ENCODE assay signal across 8 cellular contexts in the genomic region with DNA sequence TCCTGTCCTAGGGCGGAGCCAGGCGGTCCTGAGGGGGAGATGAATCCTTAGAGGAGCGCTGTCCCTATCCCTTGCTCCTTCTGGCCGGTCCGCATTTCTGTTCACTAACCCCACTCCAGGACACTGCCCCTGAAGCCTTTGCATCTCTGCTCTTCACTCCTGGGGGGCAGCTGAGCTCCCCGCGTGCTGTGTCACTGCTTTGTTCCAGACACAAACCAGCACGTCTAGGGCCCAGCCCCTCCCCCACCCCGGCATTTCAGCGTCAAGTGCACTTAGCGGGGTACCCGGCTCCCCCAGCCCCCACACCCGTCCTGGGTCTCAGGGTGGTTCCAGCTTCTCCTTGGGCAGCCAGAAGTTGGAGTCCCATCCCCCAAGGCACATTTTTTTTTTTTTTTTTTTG. TPM values are rescaled to one million over a fixed set of nuclear protein-coding genes. Genes with fewer than 3 reads are reported as not detected.
DNase-seq lines count a peak whose midpoint lies in the region; ATAC-seq and TF ChIP-seq lines count a peak whose summit lies in the region.

No MANE protein-coding gene starts in this region.

- no peaks in the 10 kb centered on the region for H3K9me3 Mint-ChIP-seq in activated CD4-positive, alpha-beta memory T cell treated with anti-CD3 and anti-CD28 coated beads, Interleukin-2, amount 10 ng/mL, durations not matched to agents 7 days and 5 days
- H3K9me3 Mint-ChIP-seq in activated CD4-positive, alpha-beta memory T cell treated with anti-CD3 and anti-CD28 coated beads for 36 hours: no peaks in the 10 kb centered on the region

- ATAC-seq in lower lobe of right lung: no peak

- H3K4me3 Mint-ChIP-seq in activated CD4-positive, alpha-beta memory T cell treated with anti-CD3 and anti-CD28 coated beads, Interleukin-2, amount 10 ng/mL, durations not matched to agents 7 days and 5 days: peak overlapping the region; percentile 75
- H3K4me3 Mint-ChIP-seq in activated CD4-positive, alpha-beta memory T cell treated with anti-CD3 and anti-CD28 coated beads for 36 hours: no peak overlapping the region

- H3K27ac Mint-ChIP-seq in activated CD4-positive, alpha-beta memory T cell treated with anti-CD3 and anti-CD28 coated beads, Interleukin-2, amount 10 ng/mL, durations not matched to agents 7 days and 5 days: peak overlapping the region; percentile 47
- H3K27ac Mint-ChIP-seq in activated CD4-positive, alpha-beta memory T cell treated with anti-CD3 and anti-CD28 coated beads for 36 hours: no peak overlapping the region

- in situ Hi-C loops in brain microvascular endothelial cell (cut with HindIII; ENCODE audit: low pct_ligation_motif_present, low sequenced_read_pairs): no loop called here

- no peak for TF ChIP-seq CTCF in brain microvascular endothelial cell (IDR thresholded peaks at IDR 0.05; ENCODE audit: low read depth, low read length, missing control alignments)
- no peak for TF ChIP-seq CTCF in lower lobe of right lung (IDR thresholded peaks at IDR 0.05)

- intact Hi-C loops in activated CD4-positive, alpha-beta memory T cell treated with anti-CD3 and anti-CD28 coated beads for 36 hours (cut with micrococcal nuclease): loop anchor here (1.0 kb wide), 1 partner anchor 34 kb away; no protein-coding TSS in a partner anchor
- intact Hi-C loops in lower lobe of right lung (cut with DNase I): no loop called here

- H3K27me3 Mint-ChIP-seq in activated CD4-positive, alpha-beta memory T cell treated with anti-CD3 and anti-CD28 coated beads, Interleukin-2, amount 10 ng/mL, durations not matched to agents 7 days and 5 days: peaks cover 10% of the 10 kb centered on the region
- peaks cover 1% of the 10 kb centered on the region for H3K27me3 Mint-ChIP-seq in activated CD4-positive, alpha-beta memory T cell treated with anti-CD3 and anti-CD28 coated beads for 36 hours

- peak overlapping the region; percentile 39 for H3K4me3 ChIP-seq in brain microvascular endothelial cell (ENCODE audit: low read depth, low read length)
- peak overlapping the region; percentile 47 for H3K4me3 ChIP-seq in lower lobe of right lung
- peak overlapping the region; percentile 39 to 63 (median 55) for H3K4me3 ChIP-seq in subcutaneous abdominal adipose tissue (ENCODE audit: low read depth in 1 of 5, low read length in 5 of 5)

- H3K27me3 ChIP-seq in brain microvascular endothelial cell (replicated peaks) (no peaks in the 10 kb centered on the region), lower lobe of right lung (ENCODE audit: low read depth) (peaks cover 11% of the 10 kb centered on the region), subcutaneous abdominal adipose tissue (ENCODE audit: control insufficient read depth in 5 of 5, insufficient read depth in 4 of 5, low read length in 5 of 5) (peaks cover 0 to 3% (median 0%) of the 10 kb centered on the region in 5 donors)

- no peaks in the 10 kb centered on the region for H3K36me3 ChIP-seq in brain microvascular endothelial cell (replicated peaks)
- H3K36me3 ChIP-seq in lower lobe of right lung: no peaks in the 10 kb centered on the region
- peaks cover 0 to 6% (median 0%) of the 10 kb centered on the region in 5 donors for H3K36me3 ChIP-seq in subcutaneous abdominal adipose tissue (ENCODE audit: control insufficient read depth in 5 of 5, insufficient read depth in 5 of 5, low read length in 5 of 5)

- H3K36me3 Mint-ChIP-seq in activated CD4-positive, alpha-beta memory T cell treated with anti-CD3 and anti-CD28 coated beads, Interleukin-2, amount 10 ng/mL, durations not matched to agents 7 days and 5 days (ENCODE audit: low read depth): no peaks in the 10 kb centered on the region
- H3K36me3 Mint-ChIP-seq in activated CD4-positive, alpha-beta memory T cell treated with anti-CD3 and anti-CD28 coated beads for 36 hours: no peaks in the 10 kb centered on the region

- peaks cover 49% of the 10 kb centered on the region for H3K4me1 Mint-ChIP-seq in activated CD4-positive, alpha-beta memory T cell treated with anti-CD3 and anti-CD28 coated beads, Interleukin-2, amount 10 ng/mL, durations not matched to agents 7 days and 5 days
- peaks cover 41% of the 10 kb centered on the region for H3K4me1 Mint-ChIP-seq in activated CD4-positive, alpha-beta memory T cell treated with anti-CD3 and anti-CD28 coated beads for 36 hours (ENCODE audit: low read depth)

- H3K9me3 ChIP-seq in lower lobe of right lung (no peaks in the 10 kb centered on the region), subcutaneous abdominal adipose tissue (ENCODE audit: control insufficient read depth in 5 of 5, low read length in 5 of 5) (no peaks in the 10 kb centered on the region)

- H3K4me1 ChIP-seq in lower lobe of right lung (peaks cover 57% of the 10 kb centered on the region), subcutaneous abdominal adipose tissue (ENCODE audit: control insufficient read depth in 5 of 5, insufficient read depth in 5 of 5, low read length in 5 of 5) (peaks cover 6 to 59% (median 53%) of the 10 kb centered on the region in 5 donors)

- CTCF ChIA-PET in activated CD4-positive, alpha-beta memory T cell treated with anti-CD3 and anti-CD28 coated beads, Interleukin-2, amount 10 ng/mL, durations not matched to agents 7 days and 5 days (lab: Charles Lee): interaction anchor here (0.6 to 4.1 kb wide), 14 partner anchors 10 to 244 kb away, joined by 3 to 75 read pairs (median 6); partner anchors contain the start of genes ABHD15 and ANKRD13B
- CTCF ChIA-PET in activated CD4-positive, alpha-beta memory T cell treated with anti-CD3 and anti-CD28 coated beads for 36 hours (lab: Charles Lee): interaction anchor here (0.9 to 6.9 kb wide), 15 partner anchors 9 to 317 kb away, joined by 3 to 159 read pairs (median 9); partner anchors contain the start of genes ABHD15, ANKRD13B, GIT1 and SSH2

- H3K9ac ChIP-seq in subcutaneous abdominal adipose tissue (ENCODE audit: low read length in 5 of 5): peak overlapping the region in 2 of 5 donors; percentile 30 to 53

- no peak overlapping the region for H3K27ac ChIP-seq in brain microvascular endothelial cell
- no peak overlapping the region for H3K27ac ChIP-seq in lower lobe of right lung
- no peak overlapping the region for H3K27ac ChIP-seq in subcutaneous abdominal adipose tissue (ENCODE audit: low read depth, low read length)

- DNase-seq in activated CD4-positive, alpha-beta memory T cell treated with anti-CD3 and anti-CD28 coated beads, Interleukin-2, amount 10 ng/mL, durations not matched to agents 7 days and 5 days: no peak
- no peak for DNase-seq in activated CD4-positive, alpha-beta memory T cell treated with anti-CD3 and anti-CD28 coated beads for 36 hours
- no peak for DNase-seq in brain microvascular endothelial cell
- no peak for DNase-seq in lower lobe of right lung
- DNase-seq in DMS 273 treated with DMSO at 0.1 percent for 48 hours (lab: John Stamatoyannopoulos, UW): no peak
- no peak for DNase-seq in H4 (ENCODE audit: low spot score)
- DNase-seq in NCI-H526 (lab: John Stamatoyannopoulos, UW): no peak

- POLR2A ChIA-PET in activated CD4-positive, alpha-beta memory T cell treated with anti-CD3 and anti-CD28 coated beads, Interleukin-2, amount 10 ng/mL, durations not matched to agents 7 days and 5 days (lab: Charles Lee): interaction anchor here (1.1 to 6.4 kb wide), 6 partner anchors 21 to 146 kb away, joined by 3 to 107 read pairs (median 21); partner anchors contain the start of genes ABHD15, ANKRD13B and TP53I13
- POLR2A ChIA-PET in activated CD4-positive, alpha-beta memory T cell treated with anti-CD3 and anti-CD28 coated beads for 36 hours (lab: Charles Lee): interaction anchor here (0.6 to 0.7 kb wide), 2 partner anchors 21 to 148 kb away, joined by 3 read pairs; partner anchors contain the start of gene ANKRD13B

RNA-seq across cellular contexts. Expression of gene CORO6, which starts 8.9 kb away (rescaled TPM):
- 1 to 10 TPM; 5.3 to 5.6 TPM for total RNA-seq in activated CD4-positive, alpha-beta memory T cell treated with anti-CD3 and anti-CD28 coated beads, Interleukin-2, amount 10 ng/mL, durations not matched to agents 7 days and 5 days
- total RNA-seq in activated CD4-positive, alpha-beta memory T cell treated with anti-CD3 and anti-CD28 coated beads for 36 hours: 10 to 100 TPM; 21.3 to 22.1 TPM
- total RNA-seq in lower lobe of right lung: 6.6 TPM
- 0.14 and 1.2 TPM in 2 replicates for total RNA-seq in H4 (2014; rRNA removed; shearing (Covaris generic))

RNA-seq across cellular contexts. Expression of gene ANKRD13B, which starts 20.9 kb away (rescaled TPM):
- total RNA-seq in activated CD4-positive, alpha-beta memory T cell treated with anti-CD3 and anti-CD28 coated beads, Interleukin-2, amount 10 ng/mL, durations not matched to agents 7 days and 5 days: 10 to 100 TPM; 11.3 to 13.6 TPM
- total RNA-seq in activated CD4-positive, alpha-beta memory T cell treated with anti-CD3 and anti-CD28 coated beads for 36 hours: 10 to 100 TPM; 14.1 to 15.1 TPM
- 6.6 TPM for total RNA-seq in lower lobe of right lung
- 2.9 and 3.8 TPM in 2 replicates for total RNA-seq in H4 (2014; rRNA removed; shearing (Covaris generic))

RNA-seq across cellular contexts. Expression of gene GIT1, which starts 24.4 kb away (rescaled TPM):
- 10 to 100 TPM; 76.6 to 80.4 TPM for total RNA-seq in activated CD4-positive, alpha-beta memory T cell treated with anti-CD3 and anti-CD28 coated beads, Interleukin-2, amount 10 ng/mL, durations not matched to agents 7 days and 5 days
- total RNA-seq in activated CD4-positive, alpha-beta memory T cell treated with anti-CD3 and anti-CD28 coated beads for 36 hours: 10 to 100 TPM; 51.3 to 54.4 TPM
- total RNA-seq in lower lobe of right lung: 53.1 TPM
- 10.8 and 11.7 TPM in 2 replicates for total RNA-seq in H4 (2014; rRNA removed; shearing (Covaris generic))

RNA-seq across cellular contexts. Expression of gene TP53I13, which starts 45.4 kb away (rescaled TPM):
- 100 to 1,000 TPM; 112 to 118 TPM for total RNA-seq in activated CD4-positive, alpha-beta memory T cell treated with anti-CD3 and anti-CD28 coated beads, Interleukin-2, amount 10 ng/mL, durations not matched to agents 7 days and 5 days
- 10 to 100 TPM; 54.2 to 55.3 TPM for total RNA-seq in activated CD4-positive, alpha-beta memory T cell treated with anti-CD3 and anti-CD28 coated beads for 36 hours
- total RNA-seq in lower lobe of right lung: 62.7 TPM
- total RNA-seq in H4 (2014; rRNA removed; shearing (Covaris generic)): 16.0 and 23.3 TPM in 2 replicates

RNA-seq across cellular contexts. Expression of gene ABHD15, which starts 47.0 kb away (rescaled TPM):
- total RNA-seq in activated CD4-positive, alpha-beta memory T cell treated with anti-CD3 and anti-CD28 coated beads, Interleukin-2, amount 10 ng/mL, durations not matched to agents 7 days and 5 days: 10 to 100 TPM; 18.5 to 19.3 TPM
- 1 to 10 TPM; 8.9 to 9.8 TPM for total RNA-seq in activated CD4-positive, alpha-beta memory T cell treated with anti-CD3 and anti-CD28 coated beads for 36 hours
- 14.3 TPM for total RNA-seq in lower lobe of right lung
- 6.2 and 8.6 TPM in 2 replicates for total RNA-seq in H4 (2014; rRNA removed; shearing (Covaris generic))
